In the genomic region with DNA sequence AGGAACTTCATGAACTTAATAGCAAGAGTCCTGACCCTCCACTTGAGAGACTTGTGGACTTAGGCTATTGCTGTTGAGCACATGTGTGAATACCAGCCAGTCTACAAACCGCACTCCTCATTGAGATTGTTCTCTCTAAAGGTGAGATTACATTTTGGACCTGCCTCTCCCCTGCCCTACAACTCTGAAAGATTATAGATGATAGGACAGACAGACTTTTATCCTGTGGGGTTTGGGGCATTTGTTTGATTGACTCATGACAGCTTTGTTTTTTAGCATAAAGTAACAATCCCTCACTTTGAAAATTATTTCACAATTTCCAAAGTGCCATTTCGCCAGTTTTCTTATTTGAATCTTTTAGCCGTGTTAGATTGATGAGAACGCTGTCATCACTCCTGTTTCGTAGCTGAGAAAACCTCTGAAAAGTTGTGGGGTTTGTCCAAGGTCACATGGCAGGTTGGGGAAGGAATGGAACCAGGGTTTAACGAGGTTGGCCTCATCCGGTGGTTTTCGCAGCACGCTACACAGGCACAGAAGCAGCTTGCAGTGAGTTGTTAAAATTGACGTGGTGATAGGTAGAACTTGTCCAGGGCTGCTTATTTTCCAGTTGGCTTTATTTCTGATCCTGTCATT, we compare ENCODE assay signal across 8 cellular contexts. TPM values are rescaled to one million over a fixed set of nuclear protein-coding genes. Genes with fewer than 3 reads are reported as not detected.
DNase-seq lines count a peak whose midpoint lies in the region; FAIRE-seq and TF ChIP-seq lines count a peak whose summit lies in the region.

No MANE protein-coding gene starts in this region.

- peak overlapping the region; percentile 84 to 100 (median 99) for H3K4me3 Mint-ChIP-seq in CD8-positive, alpha-beta memory T cell
- peak overlapping the region; percentile 91 for H3K4me3 Mint-ChIP-seq in activated naive CD8-positive, alpha-beta T cell treated with anti-CD3 and anti-CD28 coated beads for 36 hours

- CTCF ChIA-PET in CD8-positive, alpha-beta memory T cell (lab: Charles Lee) = interaction anchor here (1.3 to 58.3 kb wide), 4 partner anchors 7 to 126 kb away, joined by 3 to 1568 read pairs (median 814); a partner anchor contains a TSS
- CTCF ChIA-PET in HEK293 (lab: Yijun Ruan, JAX) = no interaction called here

- intact Hi-C loops in ovary (cut with DNase I) = no loop called here

- H3K27ac ChIP-seq in CD8-positive, alpha-beta memory T cell (ENCODE audit: low read depth, low read length) = peak overlapping the region; percentile 84
- H3K27ac ChIP-seq in HEK293 (ENCODE audit: extremely low read depth, low read depth, low read length) (no peak overlapping the region), small intestine (ENCODE audit: low read depth in 1 of 2, low read length in 1 of 2) (peak overlapping the region; percentile 74 to 91), ovary (no peak overlapping the region)

- H3K27me3 ChIP-seq in CD8-positive, alpha-beta memory T cell (ENCODE audit: insufficient read depth, low read length, poor library complexity, severe bottlenecking) = no peaks in the 10 kb centered on the region
- H3K27me3 ChIP-seq in small intestine (ENCODE audit: control insufficient read depth in 2 of 2, insufficient read depth in 2 of 2, low read length in 2 of 2) (no peaks in the 10 kb centered on the region), ovary (no peaks in the 10 kb centered on the region)

- H3K9me3 Mint-ChIP-seq in CD8-positive, alpha-beta memory T cell = no peaks in the 10 kb centered on the region
- H3K9me3 Mint-ChIP-seq in activated naive CD8-positive, alpha-beta T cell treated with anti-CD3 and anti-CD28 coated beads for 36 hours = peaks cover 2% of the 10 kb centered on the region

- peaks cover 8 to 57% (median 16%) of the 10 kb centered on the region in 3 donors for H3K36me3 Mint-ChIP-seq in CD8-positive, alpha-beta memory T cell
- H3K36me3 Mint-ChIP-seq in activated naive CD8-positive, alpha-beta T cell treated with anti-CD3 and anti-CD28 coated beads for 36 hours = peaks cover 50% of the 10 kb centered on the region

- H3K27me3 Mint-ChIP-seq in CD8-positive, alpha-beta memory T cell = peaks cover 0 to 1% of the 10 kb centered on the region in 2 donors
- no peaks in the 10 kb centered on the region for H3K27me3 Mint-ChIP-seq in activated naive CD8-positive, alpha-beta T cell treated with anti-CD3 and anti-CD28 coated beads for 36 hours

- TF ChIP-seq POLR2A in ovary (IDR thresholded peaks at IDR 0.05) = no peak

- H3K4me1 ChIP-seq in CD8-positive, alpha-beta memory T cell (ENCODE audit: insufficient read depth, low read length) = peaks cover 69% of the 10 kb centered on the region
- peaks cover 12% of the 10 kb centered on the region for H3K4me1 ChIP-seq in HEK293 (ENCODE audit: control insufficient read depth, insufficient read depth, low read length)
- peaks cover 0 to 2% of the 10 kb centered on the region in 2 donors for H3K4me1 ChIP-seq in small intestine (ENCODE audit: control insufficient read depth in 2 of 2, insufficient read depth in 1 of 2, low read depth in 1 of 2, low read length in 1 of 2)
- H3K4me1 ChIP-seq in ovary (ENCODE audit: insufficient read depth) = no peaks in the 10 kb centered on the region

- no peaks in the 10 kb centered on the region for H3K9me3 ChIP-seq in CD8-positive, alpha-beta memory T cell (ENCODE audit: low read length)
- H3K9me3 ChIP-seq in HEK293 (ENCODE audit: control insufficient read depth, insufficient read depth, low read depth, low read length) (no peaks in the 10 kb centered on the region), small intestine (ENCODE audit: control insufficient read depth, low read depth) (no peaks in the 10 kb centered on the region), ovary (no peaks in the 10 kb centered on the region)

- DNase-seq in CD8-positive, alpha-beta memory T cell = peak; percentile 70 to 90 (median 87)
- peak; percentile 10 for DNase-seq in SIG-M5 (lab: John Stamatoyannopoulos, UW)
- DNase-seq in activated naive CD8-positive, alpha-beta T cell treated with anti-CD3 and anti-CD28 coated beads for 36 hours = peak; percentile 83
- DNase-seq in small intestine = peak; percentile 64
- DNase-seq in NCI-H1417 treated with DMSO at 0.1 percent for 48 hours (lab: John Stamatoyannopoulos, UW) = no peak
- no peak for DNase-seq in DMS153 treated with DMSO at 0.1 percent for 48 hours (lab: John Stamatoyannopoulos, UW; ENCODE audit: unreplicated experiment)
- no peak for DNase-seq in ovary

- POLR2A ChIA-PET in CD8-positive, alpha-beta memory T cell (lab: Charles Lee) = interaction anchor here (0.7 to 12.8 kb wide), 10 partner anchors 7 to 174 kb away, joined by 3 to 274 read pairs (median 4); no protein-coding TSS in a partner anchor
- POLR2A ChIA-PET in HEK293 (lab: Yijun Ruan, JAX) = no interaction called here

- no peak for FAIRE-seq in small intestine (lab: Jason Lieb, UNC)

- no peak for TF ChIP-seq CTCF in HEK293 (tag by site-specific recombination; IDR thresholded peaks at IDR 0.05)
- TF ChIP-seq CTCF in ovary (IDR thresholded peaks at IDR 0.05) = no peak

- peak overlapping the region; percentile 87 for H3K4me3 ChIP-seq in CD8-positive, alpha-beta memory T cell (ENCODE audit: low read length)
- H3K4me3 ChIP-seq in HEK293 (ENCODE audit: low read depth, low read length) = no peak overlapping the region
- H3K4me3 ChIP-seq in small intestine (ENCODE audit: low read depth in 1 of 2, low read length in 2 of 2) = peak overlapping the region; percentile 40 to 52
- H3K4me3 ChIP-seq in ovary = no peak overlapping the region

- H3K36me3 ChIP-seq in CD8-positive, alpha-beta memory T cell (ENCODE audit: insufficient read depth, low read length) = no peaks in the 10 kb centered on the region
- H3K36me3 ChIP-seq in HEK293 (ENCODE audit: control insufficient read depth in 2 of 2, insufficient read depth in 1 of 2, low read length in 2 of 2) (no peaks in the 10 kb centered on the region), small intestine (ENCODE audit: control insufficient read depth in 2 of 2, insufficient read depth in 2 of 2, low read length in 2 of 2) (no peaks in the 10 kb centered on the region), ovary (no peaks in the 10 kb centered on the region)

- H3K4me1 Mint-ChIP-seq in CD8-positive, alpha-beta memory T cell = peaks cover 77 to 83% (median 79%) of the 10 kb centered on the region in 3 donors
- H3K4me1 Mint-ChIP-seq in activated naive CD8-positive, alpha-beta T cell treated with anti-CD3 and anti-CD28 coated beads for 36 hours = peaks cover 76% of the 10 kb centered on the region

- TF ChIP-seq EP300 in ovary (IDR thresholded peaks at IDR 0.05) = no peak

- whole genome bisulfite sequencing in small intestine, 3 donors = 65 to 85% (median 70%) methylated on average over 10 of the region's 10 CpGs
- WGBS in ovary, 3 donors = 54 to 60% (median 58%) methylated on average over 10 of the region's 10 CpGs

- peak overlapping the region; percentile 90 to 100 (median 99) for H3K27ac Mint-ChIP-seq in CD8-positive, alpha-beta memory T cell
- H3K27ac Mint-ChIP-seq in activated naive CD8-positive, alpha-beta T cell treated with anti-CD3 and anti-CD28 coated beads for 36 hours = peak overlapping the region; percentile 99

TF ChIP-seq in HEK293, 187 proteins besides CTCF, POLR2A, EP300 and RAD21 (continues in another document):
- TF ChIP-seq, protein P1, sequence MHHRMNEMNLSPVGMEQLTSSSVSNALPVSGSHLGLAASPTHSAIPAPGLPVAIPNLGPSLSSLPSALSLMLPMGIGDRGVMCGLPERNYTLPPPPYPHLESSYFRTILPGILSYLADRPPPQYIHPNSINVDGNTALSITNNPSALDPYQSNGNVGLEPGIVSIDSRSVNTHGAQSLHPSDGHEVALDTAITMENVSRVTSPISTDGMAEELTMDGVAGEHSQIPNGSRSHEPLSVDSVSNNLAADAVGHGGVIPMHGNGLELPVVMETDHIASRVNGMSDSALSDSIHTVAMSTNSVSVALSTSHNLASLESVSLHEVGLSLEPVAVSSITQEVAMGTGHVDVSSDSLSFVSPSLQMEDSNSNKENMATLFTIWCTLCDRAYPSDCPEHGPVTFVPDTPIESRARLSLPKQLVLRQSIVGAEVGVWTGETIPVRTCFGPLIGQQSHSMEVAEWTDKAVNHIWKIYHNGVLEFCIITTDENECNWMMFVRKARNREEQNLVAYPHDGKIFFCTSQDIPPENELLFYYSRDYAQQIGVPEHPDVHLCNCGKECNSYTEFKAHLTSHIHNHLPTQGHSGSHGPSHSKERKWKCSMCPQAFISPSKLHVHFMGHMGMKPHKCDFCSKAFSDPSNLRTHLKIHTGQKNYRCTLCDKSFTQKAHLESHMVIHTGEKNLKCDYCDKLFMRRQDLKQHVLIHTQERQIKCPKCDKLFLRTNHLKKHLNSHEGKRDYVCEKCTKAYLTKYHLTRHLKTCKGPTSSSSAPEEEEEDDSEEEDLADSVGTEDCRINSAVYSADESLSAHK (tag by site-specific recombination; IDR thresholded peaks at IDR 0.05) = no peak
- TF ChIP-seq ZNF155 (tag by site-specific recombination; IDR thresholded peaks at IDR 0.05) = no peak
- TF ChIP-seq ZNF324 (tag by site-specific recombination; IDR thresholded peaks at IDR 0.05) = no peak
- TF ChIP-seq ZNF114 (tag by site-specific recombination; IDR thresholded peaks at IDR 0.05) = no peak
- no peak for TF ChIP-seq HOXA7 (CRISPR knock-in tag; IDR thresholded peaks at IDR 0.05; ENCODE audit: borderline replicate concordance)
- TF ChIP-seq, protein P2, sequence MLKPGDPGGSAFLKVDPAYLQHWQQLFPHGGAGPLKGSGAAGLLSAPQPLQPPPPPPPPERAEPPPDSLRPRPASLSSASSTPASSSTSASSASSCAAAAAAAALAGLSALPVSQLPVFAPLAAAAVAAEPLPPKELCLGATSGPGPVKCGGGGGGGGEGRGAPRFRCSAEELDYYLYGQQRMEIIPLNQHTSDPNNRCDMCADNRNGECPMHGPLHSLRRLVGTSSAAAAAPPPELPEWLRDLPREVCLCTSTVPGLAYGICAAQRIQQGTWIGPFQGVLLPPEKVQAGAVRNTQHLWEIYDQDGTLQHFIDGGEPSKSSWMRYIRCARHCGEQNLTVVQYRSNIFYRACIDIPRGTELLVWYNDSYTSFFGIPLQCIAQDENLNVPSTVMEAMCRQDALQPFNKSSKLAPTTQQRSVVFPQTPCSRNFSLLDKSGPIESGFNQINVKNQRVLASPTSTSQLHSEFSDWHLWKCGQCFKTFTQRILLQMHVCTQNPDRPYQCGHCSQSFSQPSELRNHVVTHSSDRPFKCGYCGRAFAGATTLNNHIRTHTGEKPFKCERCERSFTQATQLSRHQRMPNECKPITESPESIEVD (tag by site-specific recombination; IDR thresholded peaks at IDR 0.05) = peak; percentile 32; the same call in 1 of the 2 replicates

RNA-seq across cellular contexts. Expression of a gene that starts 0.8 kb away (rescaled TPM):
- 100 to 1,000 TPM; 218 to 228 TPM for total RNA-seq in CD8-positive, alpha-beta memory T cell
- 129 TPM for polyA plus RNA-seq in CD8-positive, alpha-beta memory T cell
- 100 to 1,000 TPM; 225 to 236 TPM for total RNA-seq in activated naive CD8-positive, alpha-beta T cell treated with anti-CD3 and anti-CD28 coated beads for 36 hours
- polyA plus RNA-seq in small intestine = 10 to 100 TPM; 21.0 to 35.2 (median 28.4) TPM
- 10 to 100 TPM; 41.0 to 95.0 (median 66.1) TPM for total RNA-seq in ovary
- polyA plus RNA-seq in ovary = 100 to 1,000 TPM in 1 of 2 donors, 10 to 100 TPM in 1; 50.6 to 105 TPM

Comparison
In these comparisons a context has a peak if more than half of its experiments do, and no peak if none do; other contexts are left out.
1. DNase-seq: peak in CD8-positive, alpha-beta memory T cell (5 of 5), SIG-M5 (single experiment), activated naive CD8-positive, alpha-beta T cell treated with anti-CD3 and anti-CD28 coated beads for 36 hours (single experiment) and small intestine (single experiment); none in NCI-H1417 treated with DMSO at 0.1 percent for 48 hours (single experiment), DMS153 treated with DMSO at 0.1 percent for 48 hours (single experiment) and ovary (0 of 5).
2. H3K27ac ChIP-seq: peak in CD8-positive, alpha-beta memory T cell (single experiment) and small intestine (2 of 2); none in HEK293 (single experiment) and ovary (0 of 2).
3. H3K4me3 ChIP-seq: peak in CD8-positive, alpha-beta memory T cell (single experiment) and small intestine (2 of 2); none in HEK293 (single experiment) and ovary (single experiment).